In the genomic region with DNA sequence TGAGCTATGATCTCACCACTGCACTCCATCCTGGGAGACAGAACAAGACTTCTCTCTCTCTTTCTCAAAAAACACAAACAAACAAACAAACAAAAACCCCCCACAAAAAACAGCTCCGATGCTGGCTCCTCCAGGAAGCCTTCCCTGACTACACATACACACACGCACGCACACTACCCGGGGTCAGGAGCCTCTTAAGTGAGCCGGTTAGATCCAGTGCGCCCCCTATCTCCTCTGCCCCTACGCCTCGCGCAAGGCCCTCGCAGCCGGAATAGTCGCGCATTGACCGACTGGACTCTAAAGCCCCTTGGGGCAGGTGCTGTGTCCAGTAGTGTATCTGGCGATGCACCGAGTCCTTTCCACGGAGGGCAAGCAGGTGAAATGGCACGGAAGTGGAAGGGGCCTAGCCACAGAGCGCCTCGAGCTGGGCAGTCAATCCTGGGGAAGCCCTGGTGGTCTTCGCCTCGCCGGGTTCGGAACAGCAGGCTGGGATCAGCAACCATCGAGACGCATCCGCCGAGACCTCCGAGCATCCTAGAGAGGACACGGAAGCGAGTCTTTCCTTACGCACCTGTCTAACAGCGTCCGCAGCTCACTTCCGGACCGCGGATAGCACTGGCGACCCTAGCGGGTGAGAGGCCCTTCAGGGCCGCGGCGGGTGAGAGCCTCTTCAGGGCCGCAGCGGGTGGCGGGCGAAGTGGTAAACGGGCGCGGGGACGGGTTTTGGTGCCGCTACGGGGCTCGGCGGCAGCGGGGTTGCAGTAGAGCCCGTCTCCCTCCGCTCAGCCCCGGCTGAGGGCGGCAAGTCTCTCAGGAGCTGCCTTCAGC, we compare ENCODE assay signal across 8 cellular contexts. TPM values are rescaled to one million over a fixed set of nuclear protein-coding genes. Genes with fewer than 3 reads are reported as not detected.
DNase-seq lines count a peak whose midpoint lies in the region; ATAC-seq and TF ChIP-seq lines count a peak whose summit lies in the region.

A gene (plus strand): TSS at position 588 of the 828 bp plus-strand sequence. CDS start 2,661 bp downstream, outside the sequence.

- TF ChIP-seq CTCF in lower lobe of right lung (IDR thresholded peaks at IDR 0.05): peak; percentile 40

- POLR2A ChIA-PET in activated CD4-positive, alpha-beta memory T cell treated with anti-CD3 and anti-CD28 coated beads, Interleukin-2, amount 10 ng/mL, durations not matched to agents 7 days and 5 days (lab: Charles Lee): interaction anchor here (0.6 to 3.7 kb wide), 16 partner anchors 8 to 303 kb away, joined by 3 to 42 read pairs (median 4); a partner anchor contains a TSS

- peak; percentile 99 for ATAC-seq in CD4-positive, CD25-positive, alpha-beta regulatory T cell (ENCODE audit: low read depth in 2 of 2)
- ATAC-seq in GM19372 (IDR thresholded peaks at IDR 0.05; ENCODE audit: low read depth, unreplicated experiment) (peak; percentile 90), HG03565 (IDR thresholded peaks at IDR 0.05; ENCODE audit: unreplicated experiment) (peak; percentile 84), lower lobe of right lung (peak; percentile 99)

- peaks cover 6% of the 10 kb centered on the region for H3K27me3 Mint-ChIP-seq in CD4-positive, CD25-positive, alpha-beta regulatory T cell
- H3K27me3 Mint-ChIP-seq in activated CD4-positive, alpha-beta memory T cell treated with anti-CD3 and anti-CD28 coated beads, Interleukin-2, amount 10 ng/mL, durations not matched to agents 7 days and 5 days: peaks cover 2% of the 10 kb centered on the region

- H3K4me3 ChIP-seq in CD4-positive, CD25-positive, alpha-beta regulatory T cell (ENCODE audit: low read depth, low read length): peak within 1 kb of the TSS; percentile 92
- H3K4me3 ChIP-seq in ectodermal cell (ENCODE audit: insufficient read depth, low read depth, low read length): peak within 1 kb of the TSS; percentile 97
- H3K4me3 ChIP-seq in lower lobe of right lung: peak within 1 kb of the TSS; percentile 98

- peak; percentile 80 to 95 (median 86) for DNase-seq in CD4-positive, CD25-positive, alpha-beta regulatory T cell
- DNase-seq in NCI-H774 (lab: John Stamatoyannopoulos, UW) (peak; percentile 91), lower lobe of right lung (peak; percentile 94)
- DNase-seq in activated CD4-positive, alpha-beta memory T cell treated with anti-CD3 and anti-CD28 coated beads, Interleukin-2, amount 10 ng/mL, durations not matched to agents 7 days and 5 days: peak; percentile 87
- DNase-seq in stimulated activated CD4-positive, alpha-beta T cell treated with anti-CD3 and anti-CD28 coated beads, TNF-alpha, amount 100 ng/mL, for 24 hours (ENCODE audit: low read depth in 3 of 3): peak; percentile 77 to 88 (median 79)

- H3K36me3 Mint-ChIP-seq in CD4-positive, CD25-positive, alpha-beta regulatory T cell: peaks cover 27% of the 10 kb centered on the region
- H3K36me3 Mint-ChIP-seq in activated CD4-positive, alpha-beta memory T cell treated with anti-CD3 and anti-CD28 coated beads, Interleukin-2, amount 10 ng/mL, durations not matched to agents 7 days and 5 days (ENCODE audit: low read depth): peaks cover 39% of the 10 kb centered on the region

- peaks cover 30% of the 10 kb centered on the region for H3K36me3 ChIP-seq in CD4-positive, CD25-positive, alpha-beta regulatory T cell (ENCODE audit: control insufficient read depth, insufficient read depth, low read length)
- peaks cover 22% of the 10 kb centered on the region for H3K36me3 ChIP-seq in ectodermal cell (ENCODE audit: control insufficient read depth, insufficient read depth, low read length)
- peaks cover 33% of the 10 kb centered on the region for H3K36me3 ChIP-seq in lower lobe of right lung

- no peaks in the 10 kb centered on the region for H3K27me3 ChIP-seq in CD4-positive, CD25-positive, alpha-beta regulatory T cell (ENCODE audit: control insufficient read depth, insufficient read depth, low read length)
- H3K27me3 ChIP-seq in ectodermal cell (ENCODE audit: control insufficient read depth, insufficient read depth, low read length, poor library complexity, severe bottlenecking): no peaks in the 10 kb centered on the region
- no peaks in the 10 kb centered on the region for H3K27me3 ChIP-seq in lower lobe of right lung (ENCODE audit: low read depth)

- peaks cover 0 to 2% (median 0%) of the 10 kb centered on the region in 7 donors for H3K9me3 Mint-ChIP-seq in CD4-positive, CD25-positive, alpha-beta regulatory T cell
- no peaks in the 10 kb centered on the region for H3K9me3 Mint-ChIP-seq in activated CD4-positive, alpha-beta memory T cell treated with anti-CD3 and anti-CD28 coated beads, Interleukin-2, amount 10 ng/mL, durations not matched to agents 7 days and 5 days

- H3K27ac Mint-ChIP-seq in CD4-positive, CD25-positive, alpha-beta regulatory T cell: peak within 1 kb of the TSS; percentile 97 to 99 (median 98)
- peak within 1 kb of the TSS; percentile 86 for H3K27ac Mint-ChIP-seq in activated CD4-positive, alpha-beta memory T cell treated with anti-CD3 and anti-CD28 coated beads, Interleukin-2, amount 10 ng/mL, durations not matched to agents 7 days and 5 days

- peak within 1 kb of the TSS; percentile 94 to 99 (median 98) for H3K4me3 Mint-ChIP-seq in CD4-positive, CD25-positive, alpha-beta regulatory T cell
- H3K4me3 Mint-ChIP-seq in activated CD4-positive, alpha-beta memory T cell treated with anti-CD3 and anti-CD28 coated beads, Interleukin-2, amount 10 ng/mL, durations not matched to agents 7 days and 5 days: peak within 1 kb of the TSS; percentile 89

- H3K27ac ChIP-seq in CD4-positive, CD25-positive, alpha-beta regulatory T cell (ENCODE audit: insufficient read depth, low read length, poor library complexity, severe bottlenecking): peak within 1 kb of the TSS; percentile 86
- peak within 1 kb of the TSS; percentile 88 for H3K27ac ChIP-seq in ectodermal cell (ENCODE audit: insufficient read depth, low read depth, low read length, poor library complexity, severe bottlenecking)
- H3K27ac ChIP-seq in lower lobe of right lung: peak within 1 kb of the TSS; percentile 88

- peaks cover 21% of the 10 kb centered on the region for H3K4me1 ChIP-seq in CD4-positive, CD25-positive, alpha-beta regulatory T cell (ENCODE audit: control insufficient read depth, insufficient read depth, low read length, poor library complexity, severe bottlenecking)
- H3K4me1 ChIP-seq in ectodermal cell (ENCODE audit: control insufficient read depth, insufficient read depth, low read length) (no peaks in the 10 kb centered on the region), lower lobe of right lung (peaks cover 14% of the 10 kb centered on the region)

- CTCF ChIA-PET in activated CD4-positive, alpha-beta memory T cell treated with anti-CD3 and anti-CD28 coated beads, Interleukin-2, amount 10 ng/mL, durations not matched to agents 7 days and 5 days (lab: Charles Lee): interaction anchor here (0.9 to 1.2 kb wide), 3 partner anchors 14 to 112 kb away, joined by 3 to 4 read pairs (median 3); a partner anchor contains a TSS

- 1% methylated on average over 59 of the region's 59 CpGs for WGBS in ectodermal cell, 2 experiments

- intact Hi-C loops in lower lobe of right lung (cut with DNase I): no loop called here

- peaks cover 11 to 49% (median 34%) of the 10 kb centered on the region in 4 donors for H3K4me1 Mint-ChIP-seq in CD4-positive, CD25-positive, alpha-beta regulatory T cell
- peaks cover 53% of the 10 kb centered on the region for H3K4me1 Mint-ChIP-seq in activated CD4-positive, alpha-beta memory T cell treated with anti-CD3 and anti-CD28 coated beads, Interleukin-2, amount 10 ng/mL, durations not matched to agents 7 days and 5 days

- no peaks in the 10 kb centered on the region for H3K9me3 ChIP-seq in CD4-positive, CD25-positive, alpha-beta regulatory T cell (ENCODE audit: control insufficient read depth in 2 of 2, low read length in 2 of 2)
- no peaks in the 10 kb centered on the region for H3K9me3 ChIP-seq in ectodermal cell (ENCODE audit: control insufficient read depth, low read length)
- no peaks in the 10 kb centered on the region for H3K9me3 ChIP-seq in lower lobe of right lung

RNA-seq across cellular contexts. Expression of the gene that starts here (rescaled TPM):
- total RNA-seq in CD4-positive, CD25-positive, alpha-beta regulatory T cell: 47.3 TPM
- 10 to 100 TPM in 3 of 4 donors, 1 to 10 TPM in 1; 9.9 to 20.4 (median 14.0) TPM for polyA plus RNA-seq in CD4-positive, CD25-positive, alpha-beta regulatory T cell
- total RNA-seq in activated CD4-positive, alpha-beta memory T cell treated with anti-CD3 and anti-CD28 coated beads, Interleukin-2, amount 10 ng/mL, durations not matched to agents 7 days and 5 days: 10 to 100 TPM; 27.7 TPM
- 15.1 TPM for polyA plus RNA-seq in ectodermal cell (2013, experiment 1 of 4)
- 19.6 TPM for polyA plus RNA-seq in ectodermal cell (2013, experiment 2 of 4)
- polyA plus RNA-seq in ectodermal cell (2013, experiment 3 of 4): 11.5 TPM
- polyA plus RNA-seq in ectodermal cell (2013, experiment 4 of 4): 12.7 TPM
- 16.5 TPM for total RNA-seq in lower lobe of right lung

Comparison
In these comparisons a context has a peak if more than half of its experiments do, and no peak if none do; other contexts are left out.
1. Peak in every context shown above with its lines: DNase-seq, ATAC-seq, H3K4me3 ChIP-seq and H3K27ac ChIP-seq.